Comparison of ENCODE assay signal across 3 cellular contexts in genomic region chr17:40306395-40306794, GRCh38.
TF ChIP-seq lines count a peak whose summit lies in the region.

No MANE protein-coding gene starts in this region.

TF ChIP-seq in A549, 52 proteins besides CTCF, POLR2A, EP300 and RAD21:
- no peak for TF ChIP-seq NPAS2 (CRISPR knock-in tag; IDR thresholded peaks at IDR 0.05; ENCODE audit: borderline replicate concordance)
- TF ChIP-seq CEBPB (IDR thresholded peaks at IDR 0.05): no peak
- no peak for TF ChIP-seq BHLHE40 (IDR thresholded peaks at IDR 0.05; ENCODE audit: low read depth, low read length)
- no peak for TF ChIP-seq HMGXB4 (CRISPR knock-in tag; IDR thresholded peaks at IDR 0.05; ENCODE audit: borderline replicate concordance)
- TF ChIP-seq NR3C1 (IDR thresholded peaks at IDR 0.05): no peak
- no peak for TF ChIP-seq FOXS1 (CRISPR knock-in tag; IDR thresholded peaks at IDR 0.05)
- no peak for TF ChIP-seq RARB (CRISPR knock-in tag; IDR thresholded peaks at IDR 0.05)
- TF ChIP-seq, protein P1, sequence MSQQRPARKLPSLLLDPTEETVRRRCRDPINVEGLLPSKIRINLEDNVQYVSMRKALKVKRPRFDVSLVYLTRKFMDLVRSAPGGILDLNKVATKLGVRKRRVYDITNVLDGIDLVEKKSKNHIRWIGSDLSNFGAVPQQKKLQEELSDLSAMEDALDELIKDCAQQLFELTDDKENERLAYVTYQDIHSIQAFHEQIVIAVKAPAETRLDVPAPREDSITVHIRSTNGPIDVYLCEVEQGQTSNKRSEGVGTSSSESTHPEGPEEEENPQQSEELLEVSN (IDR thresholded peaks at IDR 0.05; ENCODE audit: borderline replicate concordance, low read depth): no peak
- no peak for TF ChIP-seq HOXB13 (CRISPR knock-in tag; IDR thresholded peaks at IDR 0.05; ENCODE audit: low read depth)
- TF ChIP-seq RNF2 (IDR thresholded peaks at IDR 0.05; ENCODE audit: borderline replicate concordance, low read depth): no peak
- TF ChIP-seq TFCP2L1 (CRISPR knock-in tag; IDR thresholded peaks at IDR 0.05): no peak
- TF ChIP-seq ZC3H11A (IDR thresholded peaks at IDR 0.05): no peak
- TF ChIP-seq MAZ (IDR thresholded peaks at IDR 0.05; ENCODE audit: borderline replicate concordance, low read depth, low read length): no peak
- TF ChIP-seq ZSCAN20 (CRISPR knock-in tag; IDR thresholded peaks at IDR 0.05): no peak
- TF ChIP-seq KDM5A (IDR thresholded peaks at IDR 0.05): no peak
- TF ChIP-seq CHD4 (IDR thresholded peaks at IDR 0.05; ENCODE audit: borderline replicate concordance): no peak
- TF ChIP-seq SMC3 (IDR thresholded peaks at IDR 0.05): no peak
- no peak for TF ChIP-seq ZNF302 (CRISPR knock-in tag; IDR thresholded peaks at IDR 0.05)

TF ChIP-seq in HEK293, 187 proteins besides CTCF, POLR2A, EP300 and RAD21:
- TF ChIP-seq ZNF521 (tag by site-specific recombination; IDR thresholded peaks at IDR 0.05): no peak
- TF ChIP-seq ZNF335 (tag by site-specific recombination; conservative IDR thresholded peaks at IDR 0.05): no peak
- no peak for TF ChIP-seq SETDB1 (IDR thresholded peaks at IDR 0.05; ENCODE audit: insufficient read length, low read length)
- TF ChIP-seq ZNF664 (tag by site-specific recombination; IDR thresholded peaks at IDR 0.05): no peak

TF ChIP-seq in GM12878, 131 proteins besides CTCF, POLR2A, EP300 and RAD21:
- TF ChIP-seq GABPA (IDR thresholded peaks at IDR 0.05; ENCODE audit: low read depth) (no peak), PML (IDR thresholded peaks at IDR 0.05; ENCODE audit: low read length) (no peak), MEF2B (IDR thresholded peaks at IDR 0.05; ENCODE audit: partially characterized antibody, poor library complexity, severe bottlenecking) (no peak), PKNOX1 (IDR thresholded peaks at IDR 0.05) (no peak), ZNF24 (IDR thresholded peaks at IDR 0.05) (no peak)
